Comparison of ENCODE assay signal across 12 cellular contexts in the genomic region with DNA sequence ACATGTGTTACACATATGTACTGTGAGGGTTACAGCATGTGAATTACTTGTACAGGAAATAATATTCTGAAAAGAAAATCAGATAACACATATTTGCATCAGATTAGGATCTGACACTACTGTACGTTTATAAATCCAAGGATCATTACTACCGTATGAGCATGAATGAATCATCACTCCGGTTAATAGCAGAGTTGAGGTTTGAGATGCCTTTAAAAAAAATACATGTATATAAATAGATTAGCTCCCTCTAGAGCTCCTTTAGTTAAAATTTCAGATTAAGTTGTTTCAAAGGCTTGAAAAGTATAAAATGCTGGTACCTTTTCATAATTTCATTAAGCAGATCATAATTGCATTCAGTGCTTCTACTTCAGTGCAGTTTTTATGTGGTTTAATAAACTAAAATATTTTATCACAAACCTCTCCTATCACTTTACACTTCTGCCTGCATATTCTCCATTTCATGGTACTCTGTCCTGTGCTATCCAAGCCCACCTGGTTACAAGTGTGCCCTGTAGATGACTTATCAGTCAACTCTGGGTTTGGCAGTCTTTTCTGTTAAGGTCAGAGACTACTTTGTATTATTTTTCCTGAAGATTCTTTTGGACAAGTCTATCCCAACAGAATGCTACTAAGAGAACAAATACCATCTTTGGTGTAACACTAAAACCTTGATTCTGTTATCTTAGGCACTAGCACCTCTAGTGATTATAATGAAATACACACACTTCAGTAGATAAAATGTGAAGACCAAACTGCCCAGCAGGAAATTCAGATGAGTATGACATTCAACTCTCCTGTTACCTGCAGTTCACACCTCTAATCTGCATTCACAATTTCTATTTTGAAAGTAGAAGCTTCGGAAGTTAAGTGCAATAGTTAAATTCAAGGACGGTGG. TPM values are rescaled to one million over a fixed set of nuclear protein-coding genes. Genes with fewer than 3 reads are reported as not detected.
DNase-seq lines count a peak whose midpoint lies in the region; ATAC-seq and TF ChIP-seq lines count a peak whose summit lies in the region.
"Had no signal": no experiment of that assay in that cellular context is flagged by ENCODE, and none has a peak within 500 bp of the region (broad histone marks: within the 10 kb centered on the region; RNA-seq: fewer than 3 reads in every experiment).

No MANE protein-coding gene starts in this region.

- no peak overlapping the region for H3K18ac ChIP-seq in H9 (ENCODE audit: insufficient read length, low read depth, low read length)

- H3K36me3 Mint-ChIP-seq in nephron (ENCODE audit: low read depth): peaks cover 7% of the 10 kb centered on the region
- no peaks in the 10 kb centered on the region for H3K36me3 Mint-ChIP-seq in H9 (ENCODE audit: insufficient read depth in 1 of 3, low read depth in 3 of 3)

- no peak overlapping the region for H3K56ac ChIP-seq in H9 (ENCODE audit: insufficient read length, low read depth, low read length)

- TF ChIP-seq CTCF in cardiac fibroblast (IDR thresholded peaks at IDR 0.05; ENCODE audit: low read depth, low read length) (peak; percentile 3), nephron (IDR thresholded peaks at IDR 0.05; ENCODE audit: unreplicated experiment in 3 of 3) (peak in 2 of 3 experiments; percentile 15 to 27), H9 (conservative IDR thresholded peaks at IDR 0.05) (no peak)

- H3K9me3 Mint-ChIP-seq in nephron (no peaks in the 10 kb centered on the region), H9 (no peaks in the 10 kb centered on the region)

- H4K8ac ChIP-seq in H9 (replicated peaks; ENCODE audit: insufficient read length, low read depth, low read length): no peak overlapping the region

- peaks cover 11% of the 10 kb centered on the region for H3K4me1 Mint-ChIP-seq in nephron
- no peaks in the 10 kb centered on the region for H3K4me1 Mint-ChIP-seq in H9

- no peak overlapping the region for H3K4me3 ChIP-seq in cardiac fibroblast (replicated peaks in 1 of 2; ENCODE audit: low read depth in 2 of 2, low read length in 2 of 2)
- H3K4me3 ChIP-seq: MG63 had no signal

- no CpG with 5 or more reads among the region's 5 CpGs for WGBS in H9 (ENCODE audit: extremely low coverage, insufficient read length, low lambda C conversion rate)

- no peaks in the 10 kb centered on the region for H3K27me3 Mint-ChIP-seq in nephron (ENCODE audit: low read depth)
- no peaks in the 10 kb centered on the region for H3K27me3 Mint-ChIP-seq in H9 (ENCODE audit: low read depth)

- H2BK20ac ChIP-seq in H9 (ENCODE audit: low read depth, low read length, poor library complexity, severe bottlenecking): no peak overlapping the region

- H3K9ac ChIP-seq in H9 (ENCODE audit: extremely low read depth, insufficient read length, low read length): no peak overlapping the region

- H3K4me1 ChIP-seq in H9 (ENCODE audit: insufficient read depth, low read length): no peaks in the 10 kb centered on the region

- H3K14ac ChIP-seq in H9 (ENCODE audit: insufficient read depth, low read length): no peak overlapping the region

- H3K9me3 ChIP-seq in H9 (ENCODE audit: control insufficient read depth, low read depth, low read length): no peaks in the 10 kb centered on the region
- H3K9me3 ChIP-seq: MG63 had no signal

- no peak overlapping the region for H3K4me3 Mint-ChIP-seq in nephron
- no peak overlapping the region for H3K4me3 Mint-ChIP-seq in H9

- H2BK120ac ChIP-seq in H9 (ENCODE audit: low read depth, low read length, poor library complexity, severe bottlenecking): no peak overlapping the region

- H3K79me2 ChIP-seq in H9 (ENCODE audit: insufficient read depth, low read length): no peaks in the 10 kb centered on the region

- no peaks in the 10 kb centered on the region for H4K20me1 ChIP-seq in H9 (ENCODE audit: control insufficient read depth, insufficient read depth, insufficient read length)

- H3K27ac ChIP-seq in H9 (ENCODE audit: insufficient read length, low read depth, low read length): no peak overlapping the region

- no peak overlapping the region for H3K23ac ChIP-seq in H9 (ENCODE audit: insufficient read length, low read depth, low read length)

- H4K91ac ChIP-seq in H9 (ENCODE audit: insufficient read length, low read depth, low read length): no peak overlapping the region

- DNase-seq in COR-L47 (lab: John Stamatoyannopoulos, UW) (peak; percentile 57), LHCN-M2 (ENCODE audit: low read depth) (peak; percentile 66), cardiac fibroblast (ENCODE audit: low read depth in 2 of 2) (peak; percentile 49 to 68), H9 (no peak)
- no peak for DNase-seq in stimulated activated CD4-positive, alpha-beta T cell treated with anti-CD3 and anti-CD28 coated beads, Interleukin-1b, Interleukin-23, amount 100 ng/mL, for 48 hours
- DNase-seq: glutamatergic neuron; MG63; stimulated activated CD4-positive, alpha-beta T cell treated with anti-CD3 and anti-CD28 coated beads, Interleukin-15, amount 100 ng/mL, for 24 hours had no signal

- H2AK5ac ChIP-seq in H9 (ENCODE audit: insufficient read length, low read length): no peak overlapping the region

- no peak overlapping the region for H3K4ac ChIP-seq in H9 (ENCODE audit: low read depth, low read length)

- no peak overlapping the region for H2BK15ac ChIP-seq in H9 (ENCODE audit: low read depth, low read length)

- H3T11ph ChIP-seq in H9 (ENCODE audit: low read length): no peak overlapping the region

- no peak overlapping the region for H2BK12ac ChIP-seq in H9 (ENCODE audit: insufficient read length, low read depth, low read length)

- no peak overlapping the region for H4K5ac ChIP-seq in H9 (ENCODE audit: insufficient read length, low read depth, low read length)

- no peak overlapping the region for H3K4me2 ChIP-seq in H9 (ENCODE audit: insufficient read depth, insufficient read length, low read length)

- no peaks in the 10 kb centered on the region for H3K23me2 ChIP-seq in H9 (ENCODE audit: insufficient read length, low read depth, low read length, poor library complexity, severe bottlenecking)

- no peak overlapping the region for H2AFZ ChIP-seq in H9 (ENCODE audit: low read length)

- H3K79me1 ChIP-seq in H9 (ENCODE audit: insufficient read depth, low read depth, low read length, poor library complexity, severe bottlenecking): no peaks in the 10 kb centered on the region

- H3K27me3 ChIP-seq in H9 (ENCODE audit: insufficient read depth, low read length): no peaks in the 10 kb centered on the region
- H3K27me3 ChIP-seq: MG63 had no signal

- no peak overlapping the region for H2BK5ac ChIP-seq in H9 (ENCODE audit: insufficient read length, low read length)

- ATAC-seq in GM21381 (IDR thresholded peaks at IDR 0.05; ENCODE audit: unreplicated experiment): no peak
- no peak for ATAC-seq in GM21528 (IDR thresholded peaks at IDR 0.05; ENCODE audit: low FRiP score, unreplicated experiment)

- H3K27ac Mint-ChIP-seq in nephron: no peak overlapping the region
- H3K27ac Mint-ChIP-seq in H9: no peak overlapping the region
- H3K27ac Mint-ChIP-seq: activated naive CD4-positive, alpha-beta T cell treated with anti-CD3 and anti-CD28 coated beads, Interleukin-2, amount 50 U/mL, for 72 hours had no signal

RNA-seq across cellular contexts. Expression of a gene that starts 48.0 kb away (rescaled TPM):
- total RNA-seq in LHCN-M2 (2014; rRNA removed): 0.13 and 0.29 TPM in 2 replicates
- 0.05 TPM for polyA plus RNA-seq in LHCN-M2 (2012)
- 0.11 and 0.22 TPM in 2 replicates for total RNA-seq in H9 (2021)

Comparison
In these comparisons a context has a peak if more than half of its experiments do, and no peak if none do; other contexts are left out.
1. DNase-seq: peak in COR-L47 (single experiment), LHCN-M2 (single experiment) and cardiac fibroblast (2 of 2); none in H9 (single experiment) and stimulated activated CD4-positive, alpha-beta T cell treated with anti-CD3 and anti-CD28 coated beads, Interleukin-1b, Interleukin-23, amount 100 ng/mL, for 48 hours (single experiment).